ENCODE assay signal across 8 cellular contexts in genomic region chr16:30407794-30408534, GRCh38. TPM values are rescaled to one million over a fixed set of nuclear protein-coding genes. Genes with fewer than 3 reads are reported as not detected.
A peak's percentile ranks its signal among the peaks of the same experiment; 100 is the strongest.
DNase-seq lines count a peak whose midpoint lies in the region; TF ChIP-seq lines count a peak whose summit lies in the region.

No MANE protein-coding gene starts in this region.

- H2BK15ac ChIP-seq in mesenchymal stem cell (ENCODE audit: low read depth, poor library complexity, severe bottlenecking): peak overlapping the region; percentile 74

- H4K8ac ChIP-seq in mesenchymal stem cell (ENCODE audit: low read length): peak overlapping the region; percentile 14

- H3K36me3 ChIP-seq in KMS-11 (ENCODE audit: insufficient read depth): no peaks in the 10 kb centered on the region
- H3K36me3 ChIP-seq in mesenchymal stem cell (ENCODE audit: control insufficient read depth in 1 of 2, insufficient read depth in 2 of 2, low read depth in 1 of 2, low read length in 2 of 2): peaks cover 9 to 24% of the 10 kb centered on the region in 2 experiments

- H4K91ac ChIP-seq in mesenchymal stem cell (ENCODE audit: low read length): peak overlapping the region; percentile 84

- H4K20me1 ChIP-seq in KMS-11 (ENCODE audit: insufficient read depth): no peaks in the 10 kb centered on the region

- peak overlapping the region in 1 of 2 experiments; percentile 74 for H3K14ac ChIP-seq in mesenchymal stem cell (ENCODE audit: low read length in 2 of 2)

- H3K4me3 ChIP-seq in KMS-11 (IDR thresholded peaks at IDR 0.05; ENCODE audit: insufficient read depth, low read depth, low read length) (peak overlapping the region; percentile 56), choroid plexus epithelial cell (ENCODE audit: low read depth, low read length) (peak overlapping the region; percentile 86), mesenchymal stem cell (ENCODE audit: insufficient read depth in 1 of 2, low read depth in 1 of 2, low read length in 2 of 2) (peak overlapping the region; percentile 82 to 90)

- peak overlapping the region; percentile 81 to 86 for H3K18ac ChIP-seq in mesenchymal stem cell (ENCODE audit: low read depth in 1 of 2, low read length in 2 of 2)

- H2BK12ac ChIP-seq in mesenchymal stem cell (ENCODE audit: low read length in 2 of 2): no peak overlapping the region

- 0 out of 2 replicates have a peak, but pooled peaks cover 8% of the 10 kb centered on the region for H3K79me2 ChIP-seq in KMS-11 (ENCODE audit: insufficient read depth, low read depth)

- WGBS in mesenchymal stem cell: 41% methylated on average over 6 of the region's 20 CpGs

- H3K27me3 ChIP-seq in KMS-11 (ENCODE audit: insufficient read depth, low read depth): no peaks in the 10 kb centered on the region
- H3K27me3 ChIP-seq in mesenchymal stem cell (ENCODE audit: control insufficient read depth in 1 of 2, insufficient read depth in 1 of 2, low read length in 2 of 2): no peaks in the 10 kb centered on the region

- H2AK5ac ChIP-seq in mesenchymal stem cell (ENCODE audit: low read length, severe bottlenecking): no peak overlapping the region

- H2AFZ ChIP-seq in KMS-11 (ENCODE audit: low read depth) (peak overlapping the region; percentile 86), mesenchymal stem cell (ENCODE audit: low read depth, low read length) (peak overlapping the region; percentile 91)

- H3K4me2 ChIP-seq in KMS-11: peak overlapping the region; percentile 86
- peak overlapping the region; percentile 72 for H3K4me2 ChIP-seq in mesenchymal stem cell (ENCODE audit: low read length, poor library complexity, severe bottlenecking)

- H3K9me3 ChIP-seq in mesenchymal stem cell (ENCODE audit: control insufficient read depth, low read length): no peaks in the 10 kb centered on the region

- H3K4me1 ChIP-seq in KMS-11 (ENCODE audit: low read depth, poor library complexity, severe bottlenecking) (peaks cover 36% of the 10 kb centered on the region), mesenchymal stem cell (ENCODE audit: control insufficient read depth, insufficient read depth, low read depth, low read length) (peaks cover 18% of the 10 kb centered on the region)

- no peak for TF ChIP-seq CTCF in KMS-11 (conservative IDR thresholded peaks at IDR 0.05; ENCODE audit: low read depth, low read length)
- no peak for TF ChIP-seq CTCF in choroid plexus epithelial cell (conservative IDR thresholded peaks at IDR 0.05; ENCODE audit: low read depth, low read length)

- peak overlapping the region; percentile 62 for H2BK5ac ChIP-seq in mesenchymal stem cell (ENCODE audit: low read depth, low read length, poor library complexity, severe bottlenecking)

- H3K27ac ChIP-seq in KMS-11 (peak overlapping the region; percentile 71), mesenchymal stem cell (ENCODE audit: low read length, poor library complexity, severe bottlenecking) (peak overlapping the region; percentile 77)

- peaks cover 12% of the 10 kb centered on the region for H3K79me1 ChIP-seq in mesenchymal stem cell (replicated peaks; ENCODE audit: low read length, poor library complexity, severe bottlenecking)

- DNase-seq in ELR (ENCODE audit: low read depth) (peak; percentile 45), choroid plexus epithelial cell (ENCODE audit: low read depth) (peak; percentile 52), mesenchymal stem cell (peak; percentile 40), medulla oblongata (ENCODE audit: extremely low spot score) (no peak), COLO668 (lab: John Stamatoyannopoulos, UW; ENCODE audit: unreplicated experiment) (no peak), NCI-H2171 (lab: John Stamatoyannopoulos, UW) (no peak)
- DNase-seq in stimulated activated CD4-positive, alpha-beta T cell treated with anti-CD3 and anti-CD28 coated beads, Interleukin-2, amount 100 ng/mL, for 48 hours: no peak

- H2BK120ac ChIP-seq in mesenchymal stem cell (ENCODE audit: low read depth, low read length): peak overlapping the region; percentile 13

- H3K9ac ChIP-seq in KMS-11: peak overlapping the region; percentile 89
- H3K9ac ChIP-seq in mesenchymal stem cell (ENCODE audit: low read length): peak overlapping the region; percentile 94

- H3K23ac ChIP-seq in mesenchymal stem cell (ENCODE audit: low read length in 2 of 2): peak overlapping the region in 1 of 2 experiments; percentile 79

- H3K4ac ChIP-seq in mesenchymal stem cell (ENCODE audit: low read depth in 1 of 2, low read length in 2 of 2): peak overlapping the region; percentile 71 to 78

RNA-seq across cellular contexts. Expression of gene ZNF771, which starts 0.6 kb away (rescaled TPM):
- polyA plus RNA-seq in mesenchymal stem cell (2013, experiment 1 of 2): 5.2 TPM
- 4.6 TPM for polyA plus RNA-seq in mesenchymal stem cell (2013, experiment 2 of 2)

RNA-seq across cellular contexts. Expression of gene ZNF48, which starts 12.7 kb away (rescaled TPM):
- 6.3 TPM for polyA plus RNA-seq in mesenchymal stem cell (2013, experiment 1 of 2)
- 5.5 TPM for polyA plus RNA-seq in mesenchymal stem cell (2013, experiment 2 of 2)

RNA-seq across cellular contexts. Expression of gene DCTPP1, which starts 21.9 kb away (rescaled TPM):
- 15.9 TPM for polyA plus RNA-seq in mesenchymal stem cell (2013, experiment 1 of 2)
- 16.5 TPM for polyA plus RNA-seq in mesenchymal stem cell (2013, experiment 2 of 2)

RNA-seq across cellular contexts. Expression of gene SEPTIN1, which starts 25.6 kb away (rescaled TPM):
- polyA plus RNA-seq in mesenchymal stem cell (2013, experiment 1 of 2): 1.3 TPM
- polyA plus RNA-seq in mesenchymal stem cell (2013, experiment 2 of 2): 1.3 TPM

RNA-seq across cellular contexts. Expression of gene MYL11, which starts 33.4 kb away (rescaled TPM):
- polyA plus RNA-seq in mesenchymal stem cell (2013, experiment 1 of 2): 1.7 TPM
- 3.1 TPM for polyA plus RNA-seq in mesenchymal stem cell (2013, experiment 2 of 2)

Comparison
In these comparisons a context has a peak if more than half of its experiments do, and no peak if none do; other contexts are left out.
1. DNase-seq: peak in ELR (single experiment), choroid plexus epithelial cell (single experiment) and mesenchymal stem cell (single experiment); none in stimulated activated CD4-positive, alpha-beta T cell treated with anti-CD3 and anti-CD28 coated beads, Interleukin-2, amount 100 ng/mL, for 48 hours (0 of 2), medulla oblongata (single experiment), COLO668 (single experiment) and NCI-H2171 (single experiment).
2. Peak in every context shown above with its lines, with median percentiles within 50 percentile points of each other: H3K4me3 ChIP-seq.